1 cellular context compared by ENCODE assay signal in genomic region chr1:231785073-231785472, GRCh38.
TF ChIP-seq lines count a peak whose summit lies in the region.

No MANE protein-coding gene starts in this region.

TF ChIP-seq in HEK293, 187 proteins besides CTCF, POLR2A, EP300 and RAD21 (continued from another document):
- TF ChIP-seq, protein P1, sequence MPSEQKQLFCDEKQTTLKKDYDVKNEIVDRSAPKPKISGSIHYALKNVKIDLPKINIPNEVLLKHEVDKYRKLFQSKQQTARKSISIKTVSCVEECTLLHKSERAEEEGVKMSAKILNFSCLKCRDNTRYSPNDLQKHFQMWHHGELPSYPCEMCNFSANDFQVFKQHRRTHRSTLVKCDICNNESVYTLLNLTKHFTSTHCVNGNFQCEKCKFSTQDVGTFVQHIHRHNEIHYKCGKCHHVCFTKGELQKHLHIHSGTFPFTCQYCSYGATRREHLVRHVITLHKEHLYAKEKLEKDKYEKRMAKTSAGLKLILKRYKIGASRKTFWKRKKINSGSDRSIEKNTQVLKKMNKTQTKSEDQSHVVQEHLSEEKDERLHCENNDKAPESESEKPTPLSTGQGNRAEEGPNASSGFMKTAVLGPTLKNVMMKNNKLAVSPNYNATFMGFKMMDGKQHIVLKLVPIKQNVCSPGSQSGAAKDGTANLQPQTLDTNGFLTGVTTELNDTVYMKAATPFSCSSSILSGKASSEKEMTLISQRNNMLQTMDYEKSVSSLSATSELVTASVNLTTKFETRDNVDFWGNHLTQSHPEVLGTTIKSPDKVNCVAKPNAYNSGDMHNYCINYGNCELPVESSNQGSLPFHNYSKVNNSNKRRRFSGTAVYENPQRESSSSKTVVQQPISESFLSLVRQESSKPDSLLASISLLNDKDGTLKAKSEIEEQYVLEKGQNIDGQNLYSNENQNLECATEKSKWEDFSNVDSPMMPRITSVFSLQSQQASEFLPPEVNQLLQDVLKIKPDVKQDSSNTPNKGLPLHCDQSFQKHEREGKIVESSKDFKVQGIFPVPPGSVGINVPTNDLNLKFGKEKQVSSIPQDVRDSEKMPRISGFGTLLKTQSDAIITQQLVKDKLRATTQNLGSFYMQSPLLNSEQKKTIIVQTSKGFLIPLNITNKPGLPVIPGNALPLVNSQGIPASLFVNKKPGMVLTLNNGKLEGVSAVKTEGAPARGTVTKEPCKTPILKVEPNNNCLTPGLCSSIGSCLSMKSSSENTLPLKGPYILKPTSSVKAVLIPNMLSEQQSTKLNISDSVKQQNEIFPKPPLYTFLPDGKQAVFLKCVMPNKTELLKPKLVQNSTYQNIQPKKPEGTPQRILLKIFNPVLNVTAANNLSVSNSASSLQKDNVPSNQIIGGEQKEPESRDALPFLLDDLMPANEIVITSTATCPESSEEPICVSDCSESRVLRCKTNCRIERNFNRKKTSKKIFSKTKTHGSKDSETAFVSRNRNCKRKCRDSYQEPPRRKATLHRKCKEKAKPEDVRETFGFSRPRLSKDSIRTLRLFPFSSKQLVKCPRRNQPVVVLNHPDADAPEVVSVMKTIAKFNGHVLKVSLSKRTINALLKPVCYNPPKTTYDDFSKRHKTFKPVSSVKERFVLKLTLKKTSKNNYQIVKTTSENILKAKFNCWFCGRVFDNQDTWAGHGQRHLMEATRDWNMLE (tag by site-specific recombination; conservative IDR thresholded peaks at IDR 0.05; ENCODE audit: low read depth): peak; percentile 83
- TF ChIP-seq ZXDB (tag by site-specific recombination; IDR thresholded peaks at IDR 0.05): peak; percentile 56
- peak; percentile 32; the same call in 1 of the 2 replicates for TF ChIP-seq ZNF664 (tag by site-specific recombination; IDR thresholded peaks at IDR 0.05)
- TF ChIP-seq ZBTB11 (tag by site-specific recombination; conservative IDR thresholded peaks at IDR 0.05; ENCODE audit: low read depth): peak; percentile 76; the same call in 1 of the 2 replicates
- peak; percentile 72; the same call in 1 of the 2 replicates for TF ChIP-seq ZNF791 (tag by site-specific recombination; IDR thresholded peaks at IDR 0.05)
- TF ChIP-seq, protein P2, sequence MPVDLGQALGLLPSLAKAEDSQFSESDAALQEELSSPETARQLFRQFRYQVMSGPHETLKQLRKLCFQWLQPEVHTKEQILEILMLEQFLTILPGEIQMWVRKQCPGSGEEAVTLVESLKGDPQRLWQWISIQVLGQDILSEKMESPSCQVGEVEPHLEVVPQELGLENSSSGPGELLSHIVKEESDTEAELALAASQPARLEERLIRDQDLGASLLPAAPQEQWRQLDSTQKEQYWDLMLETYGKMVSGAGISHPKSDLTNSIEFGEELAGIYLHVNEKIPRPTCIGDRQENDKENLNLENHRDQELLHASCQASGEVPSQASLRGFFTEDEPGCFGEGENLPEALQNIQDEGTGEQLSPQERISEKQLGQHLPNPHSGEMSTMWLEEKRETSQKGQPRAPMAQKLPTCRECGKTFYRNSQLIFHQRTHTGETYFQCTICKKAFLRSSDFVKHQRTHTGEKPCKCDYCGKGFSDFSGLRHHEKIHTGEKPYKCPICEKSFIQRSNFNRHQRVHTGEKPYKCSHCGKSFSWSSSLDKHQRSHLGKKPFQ (tag by site-specific recombination; IDR thresholded peaks at IDR 0.05): peak; percentile 27; the same call in 1 of the 2 replicates
- TF ChIP-seq ZNF629 (tag by site-specific recombination; IDR thresholded peaks at IDR 0.05): 0 out of 2 replicates have a peak, but pooled peaks have one; percentile 12
- peak; percentile 86; the same call in 1 of the 2 replicates for TF ChIP-seq ZNF394 (tag by site-specific recombination; IDR thresholded peaks at IDR 0.05; ENCODE audit: borderline replicate concordance)
- peak; percentile 41 for TF ChIP-seq ZNF529 (tag by site-specific recombination; IDR thresholded peaks at IDR 0.05; ENCODE audit: insufficient replicate concordance)
- TF ChIP-seq ZNF530 (tag by site-specific recombination; IDR thresholded peaks at IDR 0.05; ENCODE audit: low read depth): 0 out of 2 replicates have a peak, but pooled peaks have one; percentile 28
- TF ChIP-seq ZFP37 (tag by site-specific recombination; IDR thresholded peaks at IDR 0.05): 0 out of 2 replicates have a peak, but pooled peaks have one; percentile 23
- TF ChIP-seq, protein P3, sequence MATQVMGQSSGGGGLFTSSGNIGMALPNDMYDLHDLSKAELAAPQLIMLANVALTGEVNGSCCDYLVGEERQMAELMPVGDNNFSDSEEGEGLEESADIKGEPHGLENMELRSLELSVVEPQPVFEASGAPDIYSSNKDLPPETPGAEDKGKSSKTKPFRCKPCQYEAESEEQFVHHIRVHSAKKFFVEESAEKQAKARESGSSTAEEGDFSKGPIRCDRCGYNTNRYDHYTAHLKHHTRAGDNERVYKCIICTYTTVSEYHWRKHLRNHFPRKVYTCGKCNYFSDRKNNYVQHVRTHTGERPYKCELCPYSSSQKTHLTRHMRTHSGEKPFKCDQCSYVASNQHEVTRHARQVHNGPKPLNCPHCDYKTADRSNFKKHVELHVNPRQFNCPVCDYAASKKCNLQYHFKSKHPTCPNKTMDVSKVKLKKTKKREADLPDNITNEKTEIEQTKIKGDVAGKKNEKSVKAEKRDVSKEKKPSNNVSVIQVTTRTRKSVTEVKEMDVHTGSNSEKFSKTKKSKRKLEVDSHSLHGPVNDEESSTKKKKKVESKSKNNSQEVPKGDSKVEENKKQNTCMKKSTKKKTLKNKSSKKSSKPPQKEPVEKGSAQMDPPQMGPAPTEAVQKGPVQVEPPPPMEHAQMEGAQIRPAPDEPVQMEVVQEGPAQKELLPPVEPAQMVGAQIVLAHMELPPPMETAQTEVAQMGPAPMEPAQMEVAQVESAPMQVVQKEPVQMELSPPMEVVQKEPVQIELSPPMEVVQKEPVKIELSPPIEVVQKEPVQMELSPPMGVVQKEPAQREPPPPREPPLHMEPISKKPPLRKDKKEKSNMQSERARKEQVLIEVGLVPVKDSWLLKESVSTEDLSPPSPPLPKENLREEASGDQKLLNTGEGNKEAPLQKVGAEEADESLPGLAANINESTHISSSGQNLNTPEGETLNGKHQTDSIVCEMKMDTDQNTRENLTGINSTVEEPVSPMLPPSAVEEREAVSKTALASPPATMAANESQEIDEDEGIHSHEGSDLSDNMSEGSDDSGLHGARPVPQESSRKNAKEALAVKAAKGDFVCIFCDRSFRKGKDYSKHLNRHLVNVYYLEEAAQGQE (tag by site-specific recombination; IDR thresholded peaks at IDR 0.05): peak; percentile 61; the same call in 1 of the 2 replicates
- TF ChIP-seq ZNF426 (tag by site-specific recombination; IDR thresholded peaks at IDR 0.05): peak; percentile 76
- TF ChIP-seq ZNF140 (tag by site-specific recombination; IDR thresholded peaks at IDR 0.05): peak; percentile 82; the same call in 1 of the 2 replicates
- TF ChIP-seq, protein P4, sequence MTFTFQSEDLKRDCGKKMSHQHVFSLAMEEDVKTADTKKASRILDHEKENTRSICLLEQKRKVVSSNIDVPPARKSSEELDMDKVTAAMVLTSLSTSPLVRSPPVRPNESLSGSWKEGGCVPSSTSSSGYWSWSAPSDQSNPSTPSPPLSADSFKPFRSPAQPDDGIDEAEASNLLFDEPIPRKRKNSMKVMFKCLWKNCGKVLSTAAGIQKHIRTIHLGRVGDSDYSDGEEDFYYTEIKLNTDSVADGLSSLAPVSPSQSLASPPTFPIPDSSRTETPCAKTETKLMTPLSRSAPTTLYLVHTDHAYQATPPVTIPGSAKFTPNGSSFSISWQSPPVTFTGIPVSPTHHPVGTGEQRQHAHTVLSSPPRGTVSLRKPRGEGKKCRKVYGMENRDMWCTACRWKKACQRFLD (tag by site-specific recombination; IDR thresholded peaks at IDR 0.05): 0 out of 2 replicates have a peak, but pooled peaks have one; percentile 66
- TF ChIP-seq, protein P5, sequence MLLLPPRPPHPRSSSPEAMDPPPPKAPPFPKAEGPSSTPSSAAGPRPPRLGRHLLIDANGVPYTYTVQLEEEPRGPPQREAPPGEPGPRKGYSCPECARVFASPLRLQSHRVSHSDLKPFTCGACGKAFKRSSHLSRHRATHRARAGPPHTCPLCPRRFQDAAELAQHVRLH (tag by site-specific recombination; IDR thresholded peaks at IDR 0.05): peak; percentile 53; the same call in 1 of the 2 replicates
